ENCODE assay signal across 19 cellular contexts in genomic region chr16:85534536-85535351, GRCh38.
DNase-seq lines count a peak whose midpoint lies in the region; ATAC-seq and TF ChIP-seq lines count a peak whose summit lies in the region.
"Had no signal": no experiment of that assay in that cellular context is flagged by ENCODE, and none has a peak within 500 bp of the region (broad histone marks: within the 10 kb centered on the region; RNA-seq: fewer than 3 reads in every experiment).

No MANE protein-coding gene starts in this region.

- TF ChIP-seq POLR2A in right lobe of liver (IDR thresholded peaks at IDR 0.05) (no peak), stomach (IDR thresholded peaks at IDR 0.05) (no peak)

- peaks cover 3% of the 10 kb centered on the region for H3K9me3 Mint-ChIP-seq in WTC11
- no peaks in the 10 kb centered on the region for H3K9me3 Mint-ChIP-seq in natural killer cell treated with Interleukin-12 subunit alpha and Interleukin-12 subunit beta and Interleukin-15 and Interleukin-18, amount 100 ng/mL, for 72 hours
- H3K9me3 Mint-ChIP-seq: central memory CD8-positive, alpha-beta T cell had no signal

- CTCF ChIA-PET in WTC11 (lab: Charles Lee): interaction anchor here (1.1 to 2.4 kb wide), 6 partner anchors 22 to 281 kb away, joined by 3 to 7 read pairs (median 3); no protein-coding TSS in a partner anchor

- no peak overlapping the region for H3K4me3 Mint-ChIP-seq in WTC11
- no peak overlapping the region for H3K4me3 Mint-ChIP-seq in natural killer cell treated with Interleukin-12 subunit alpha and Interleukin-12 subunit beta and Interleukin-15 and Interleukin-18, amount 100 ng/mL, for 72 hours
- H3K4me3 Mint-ChIP-seq: B cell; central memory CD8-positive, alpha-beta T cell; mesothelial cell of epicardium had no signal

- intact Hi-C loops in right lobe of liver (cut with DNase I) (no loop called here), stomach (cut with DNase I; ENCODE audit: low total_unique reads) (no loop called here)

- TF ChIP-seq EP300 in stomach (IDR thresholded peaks at IDR 0.05): no peak

- DNase-seq in WTC11 (ENCODE audit: low spot score): no peak
- DNase-seq in right lobe of liver: no peak
- DNase-seq in stomach: no peak
- DNase-seq in natural killer cell treated with Interleukin-12 subunit alpha and Interleukin-12 subunit beta and Interleukin-15 and Interleukin-18, amount 100 ng/mL, for 72 hours (ENCODE audit: low spot score): no peak
- DNase-seq: activated CD4-positive, alpha-beta T cell treated with anti-CD3 and anti-CD28 coated beads for 4 hours; activated CD8-positive, alpha-beta memory T cell treated with anti-CD3 and anti-CD28 coated beads, Interleukin-2, amount 50 U/mL, for 48 hours; activated effector memory CD4-positive, alpha-beta T cell treated with anti-CD3 and anti-CD28 coated beads, Interleukin-2, amount 50 U/mL, for 16 hours; effector CD8-positive, alpha-beta T cell; islet precursor cell; NCI-H774; stimulated activated naive CD8-positive, alpha-beta T cell treated with anti-CD3 and anti-CD28 coated beads, Interleukin-15, Interleukin-2, amounts not matched to agents 100 U/mL and 50 U/mL, for 24 hours had no signal

- H3K4me1 ChIP-seq in HUES6 (ENCODE audit: control insufficient read depth, insufficient read depth, low read length) (peaks cover 30% of the 10 kb centered on the region; the same call in 1 of the 2 replicates), right lobe of liver (peaks cover 0 to 54% (median 24%) of the 10 kb centered on the region in 4 donors), stomach (peaks cover 20 to 41% (median 34%) of the 10 kb centered on the region in 4 donors)

- peaks cover 3% of the 10 kb centered on the region; the same call in 1 of the 2 replicates for H3K27me3 Mint-ChIP-seq in WTC11 (ENCODE audit: low read depth)
- peaks cover 0 to 4% of the 10 kb centered on the region in 2 donors for H3K27me3 Mint-ChIP-seq in natural killer cell treated with Interleukin-12 subunit alpha and Interleukin-12 subunit beta and Interleukin-15 and Interleukin-18, amount 100 ng/mL, for 72 hours
- H3K27me3 Mint-ChIP-seq: central memory CD8-positive, alpha-beta T cell had no signal

- H3K9me3 ChIP-seq in HUES6 (ENCODE audit: control insufficient read depth, insufficient read depth, low read depth, low read length): peaks cover 6% of the 10 kb centered on the region
- no peaks in the 10 kb centered on the region for H3K9me3 ChIP-seq in right lobe of liver
- peaks cover 0 to 5% (median 2%) of the 10 kb centered on the region in 4 donors for H3K9me3 ChIP-seq in stomach
- H3K9me3 ChIP-seq: vagina had no signal

- H3K27ac ChIP-seq in HUES6 (ENCODE audit: low read depth, low read length): no peak overlapping the region; the same call in 1 of the 2 replicates
- peak overlapping the region; percentile 37 to 80 (median 53) for H3K27ac ChIP-seq in right lobe of liver
- H3K27ac ChIP-seq in stomach: peak overlapping the region in 3 of 5 donors; percentile 47 to 65 (median 47)
- H3K27ac ChIP-seq: vagina had no signal

- H3K27me3 ChIP-seq in HUES6 (ENCODE audit: control insufficient read depth, insufficient read depth, low read length) (no peaks in the 10 kb centered on the region), right lobe of liver (no peaks in the 10 kb centered on the region), stomach (no peaks in the 10 kb centered on the region)
- H3K27me3 ChIP-seq: vagina had no signal

- H3K27ac Mint-ChIP-seq in WTC11: peak overlapping the region; percentile 73
- H3K27ac Mint-ChIP-seq in natural killer cell treated with Interleukin-12 subunit alpha and Interleukin-12 subunit beta and Interleukin-15 and Interleukin-18, amount 100 ng/mL, for 72 hours: no peak overlapping the region
- H3K27ac Mint-ChIP-seq: B cell had no signal

- TF ChIP-seq CTCF in WTC11 (IDR thresholded peaks at IDR 0.05) (no peak), right lobe of liver (IDR thresholded peaks at IDR 0.05) (no peak), stomach (IDR thresholded peaks at IDR 0.05) (no peak)

- WGBS in right lobe of liver (ENCODE audit: insufficient coverage, low coverage, low lambda C conversion rate, missing lambda C conversion rate): 59% methylated on average over 27 of the region's 34 CpGs
- WGBS in stomach, 5 donors: 76 to 88% (median 82%) methylated on average over 24 to 34 of the region's 34 CpGs

- no peak for ATAC-seq in WTC11
- ATAC-seq in right lobe of liver: peak in 3 of 4 donors; percentile 11 to 18 (median 18)
- ATAC-seq in HG03175 (IDR thresholded peaks at IDR 0.05; ENCODE audit: unreplicated experiment): no peak
- no peak for ATAC-seq in HG03432 (IDR thresholded peaks at IDR 0.05; ENCODE audit: unreplicated experiment)
- ATAC-seq in natural killer cell treated with Interleukin-12 subunit alpha and Interleukin-12 subunit beta and Interleukin-15 and Interleukin-18, amount 100 ng/mL, for 72 hours: no peak
- ATAC-seq: SK-N-SH treated with all-trans-retinoic acid at 6 μM for 48 hours; stimulated activated naive CD8-positive, alpha-beta T cell treated with anti-CD3 and anti-CD28 coated beads, Interleukin-15, Interleukin-2, amounts not matched to agents 100 U/mL and 50 U/mL, for 24 hours had no signal

- H3K36me3 ChIP-seq in HUES6 (ENCODE audit: control insufficient read depth, insufficient read depth, low read length) (no peaks in the 10 kb centered on the region), right lobe of liver (no peaks in the 10 kb centered on the region), stomach (no peaks in the 10 kb centered on the region)
- H3K36me3 ChIP-seq: vagina had no signal

- H3K36me3 Mint-ChIP-seq in WTC11: peaks cover 4% of the 10 kb centered on the region
- H3K36me3 Mint-ChIP-seq in natural killer cell treated with Interleukin-12 subunit alpha and Interleukin-12 subunit beta and Interleukin-15 and Interleukin-18, amount 100 ng/mL, for 72 hours: no peaks in the 10 kb centered on the region

- H3K4me3 ChIP-seq in HUES6 (ENCODE audit: low read depth, low read length) (no peak overlapping the region), right lobe of liver (no peak overlapping the region), stomach (no peak overlapping the region)
- H3K4me3 ChIP-seq: vagina had no signal

- POLR2A ChIA-PET in WTC11 (lab: Charles Lee): no interaction called here

- H3K9ac ChIP-seq in HUES6 (ENCODE audit: low read length): peak overlapping the region; percentile 27

- peaks cover 20% of the 10 kb centered on the region for H3K4me1 Mint-ChIP-seq in WTC11
- peaks cover 6 to 15% of the 10 kb centered on the region in 2 donors for H3K4me1 Mint-ChIP-seq in natural killer cell treated with Interleukin-12 subunit alpha and Interleukin-12 subunit beta and Interleukin-15 and Interleukin-18, amount 100 ng/mL, for 72 hours (ENCODE audit: low read depth in 2 of 2)

TF ChIP-seq in WTC11, 78 proteins besides CTCF, POLR2A, EP300 and RAD21:
- TF ChIP-seq ZNF423 (CRISPR knock-in tag; IDR thresholded peaks at IDR 0.05): no peak
- TF ChIP-seq ZBTB21 (CRISPR knock-in tag; IDR thresholded peaks at IDR 0.05; ENCODE audit: borderline replicate concordance): no peak
- no peak for TF ChIP-seq MXD4 (CRISPR knock-in tag; IDR thresholded peaks at IDR 0.05; ENCODE audit: borderline replicate concordance)
- no peak for TF ChIP-seq ARID4B (CRISPR knock-in tag; IDR thresholded peaks at IDR 0.05; ENCODE audit: borderline replicate concordance)
- TF ChIP-seq TEAD4 (CRISPR knock-in tag; IDR thresholded peaks at IDR 0.05): no peak
- no peak for TF ChIP-seq CDX4 (CRISPR knock-in tag; IDR thresholded peaks at IDR 0.05; ENCODE audit: borderline replicate concordance)

Comparison
In these comparisons a context has a peak if more than half of its experiments do, and no peak if none do; other contexts are left out.
1. ATAC-seq: peak in right lobe of liver (3 of 4); none in WTC11 (single experiment), HG03175 (single experiment), HG03432 (single experiment) and natural killer cell treated with Interleukin-12 subunit alpha and Interleukin-12 subunit beta and Interleukin-15 and Interleukin-18, amount 100 ng/mL, for 72 hours (0 of 2).